In the genomic region with DNA sequence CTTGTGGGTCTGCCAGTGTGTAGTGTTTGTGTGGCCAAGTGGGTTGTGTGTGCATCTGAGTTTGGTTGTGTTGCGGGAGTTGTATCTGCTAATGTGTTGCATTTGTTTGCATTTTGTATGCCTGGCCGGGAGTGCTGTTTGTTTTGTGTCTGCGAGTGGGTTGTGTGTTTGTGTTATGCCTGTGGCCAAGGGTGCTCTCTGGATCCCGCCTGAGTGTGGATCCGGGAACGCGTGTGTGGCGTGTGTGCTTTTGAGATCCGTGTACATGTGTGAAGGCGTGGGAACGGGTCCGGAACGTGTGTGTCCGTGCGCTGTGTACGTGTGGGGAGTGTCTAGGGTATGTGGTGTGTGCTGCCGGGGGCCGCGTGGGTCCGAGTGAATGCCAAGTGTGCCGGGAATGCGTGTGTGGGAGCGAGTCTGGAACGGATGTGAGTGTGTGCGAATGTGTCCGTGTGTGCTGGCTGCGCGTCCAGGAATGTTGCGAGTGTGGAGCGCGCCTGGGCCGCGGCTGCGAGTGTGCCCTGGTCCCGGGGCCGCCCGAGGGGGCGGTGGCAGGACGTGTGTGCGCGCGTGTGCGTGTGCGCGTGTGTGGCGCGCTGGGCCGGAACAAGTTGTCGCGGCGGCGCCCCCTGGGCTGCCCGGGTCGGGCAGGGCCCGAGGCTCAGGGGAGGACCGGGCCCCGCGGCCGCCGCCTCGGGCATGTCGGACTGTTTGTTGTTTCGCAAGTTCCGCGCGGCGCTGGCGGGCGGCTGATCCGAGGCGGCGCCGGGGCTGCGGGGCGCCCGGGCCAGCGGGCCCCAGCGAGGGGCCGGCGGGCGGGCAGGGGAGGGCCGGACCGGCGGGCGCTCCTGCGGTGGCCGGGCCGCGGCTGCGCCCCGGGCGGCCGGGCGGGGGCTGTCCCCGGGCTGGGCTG, we compare ENCODE assay signal across 1 cellular context.
TF ChIP-seq lines count a peak whose summit lies in the region.

No MANE protein-coding gene starts in this region.

TF ChIP-seq in K562, 482 proteins besides CTCF, POLR2A, EP300 and RAD21 (continued from another document):
- TF ChIP-seq CXXC5 (CRISPR knock-in tag; IDR thresholded peaks at IDR 0.05) (0 out of 2 replicates have a peak, but pooled peaks have one; percentile 27), HNRNPK (IDR thresholded peaks at IDR 0.05; ENCODE audit: low read depth, low read length, poor library complexity, severe bottlenecking) (no peak), DACH1 (IDR thresholded peaks at IDR 0.05; ENCODE audit: partially characterized antibody) (no peak), KAT8 (IDR thresholded peaks at IDR 0.05; ENCODE audit: low read depth) (no peak), TCF7 (IDR thresholded peaks at IDR 0.05; ENCODE audit: borderline replicate concordance) (no peak), PHF20 (IDR thresholded peaks at IDR 0.05; ENCODE audit: partially characterized antibody) (no peak), KLF16 (IDR thresholded peaks at IDR 0.05) (no peak), ZNF146 (CRISPR knock-in tag; IDR thresholded peaks at IDR 0.05; ENCODE audit: unreplicated experiment) (no peak), TEAD2 (tag; IDR thresholded peaks at IDR 0.05) (no peak), RFX1 (IDR thresholded peaks at IDR 0.05) (no peak), JUND (IDR thresholded peaks at IDR 0.05; ENCODE audit: borderline replicate concordance, low read depth, low read length) (no peak), JUND (tag; IDR thresholded peaks at IDR 0.05; ENCODE audit: borderline replicate concordance, low read depth, low read length) (no peak), ZNF282 (CRISPR knock-in tag; IDR thresholded peaks at IDR 0.05) (no peak), ZBTB8A (IDR thresholded peaks at IDR 0.05; ENCODE audit: partially characterized antibody) (no peak), PHTF2 (CRISPR knock-in tag; IDR thresholded peaks at IDR 0.05) (no peak), MYC (IDR thresholded peaks at IDR 0.05; ENCODE audit: low read depth, low read length) (no peak), MYC (CRISPR knock-in tag; IDR thresholded peaks at IDR 0.05; ENCODE audit: borderline replicate concordance, low read depth) (no peak), CHD1 (IDR thresholded peaks at IDR 0.05; ENCODE audit: low read length) (peak; percentile 13), LARP7 (IDR thresholded peaks at IDR 0.05) (0 out of 2 replicates have a peak, but pooled peaks have one; percentile 6), FOXA3 (CRISPR knock-in tag; conservative IDR thresholded peaks at IDR 0.05 in 1 of 2, IDR thresholded peaks at IDR 0.05 in 1 of 2) (no peak), SRF (CRISPR knock-in tag; IDR thresholded peaks at IDR 0.05) (no peak), TEAD1 (CRISPR knock-in tag; IDR thresholded peaks at IDR 0.05) (peak in 1 of 2 experiments; percentile 36; a peak in 1 of 4 replicates), POLR3A (IDR thresholded peaks at IDR 0.05; ENCODE audit: borderline replicate concordance, extremely low read depth, insufficient read depth, insufficient read length) (no peak), EZH2 (IDR thresholded peaks at IDR 0.05; ENCODE audit: borderline replicate concordance, low read depth, low read length) (no peak; the same call in 1 of the 2 replicates)
- TF ChIP-seq, protein P1, sequence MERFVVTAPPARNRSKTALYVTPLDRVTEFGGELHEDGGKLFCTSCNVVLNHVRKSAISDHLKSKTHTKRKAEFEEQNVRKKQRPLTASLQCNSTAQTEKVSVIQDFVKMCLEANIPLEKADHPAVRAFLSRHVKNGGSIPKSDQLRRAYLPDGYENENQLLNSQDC (CRISPR knock-in tag; IDR thresholded peaks at IDR 0.05) = no peak
- TF ChIP-seq, protein P2, sequence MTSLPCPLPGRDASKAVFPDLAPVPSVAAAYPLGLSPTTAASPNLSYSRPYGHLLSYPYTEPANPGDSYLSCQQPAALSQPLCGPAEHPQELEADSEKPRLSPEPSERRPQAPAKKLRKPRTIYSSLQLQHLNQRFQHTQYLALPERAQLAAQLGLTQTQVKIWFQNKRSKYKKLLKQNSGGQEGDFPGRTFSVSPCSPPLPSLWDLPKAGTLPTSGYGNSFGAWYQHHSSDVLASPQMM (CRISPR knock-in tag; IDR thresholded peaks at IDR 0.05) = no peak
- TF ChIP-seq, protein P3, sequence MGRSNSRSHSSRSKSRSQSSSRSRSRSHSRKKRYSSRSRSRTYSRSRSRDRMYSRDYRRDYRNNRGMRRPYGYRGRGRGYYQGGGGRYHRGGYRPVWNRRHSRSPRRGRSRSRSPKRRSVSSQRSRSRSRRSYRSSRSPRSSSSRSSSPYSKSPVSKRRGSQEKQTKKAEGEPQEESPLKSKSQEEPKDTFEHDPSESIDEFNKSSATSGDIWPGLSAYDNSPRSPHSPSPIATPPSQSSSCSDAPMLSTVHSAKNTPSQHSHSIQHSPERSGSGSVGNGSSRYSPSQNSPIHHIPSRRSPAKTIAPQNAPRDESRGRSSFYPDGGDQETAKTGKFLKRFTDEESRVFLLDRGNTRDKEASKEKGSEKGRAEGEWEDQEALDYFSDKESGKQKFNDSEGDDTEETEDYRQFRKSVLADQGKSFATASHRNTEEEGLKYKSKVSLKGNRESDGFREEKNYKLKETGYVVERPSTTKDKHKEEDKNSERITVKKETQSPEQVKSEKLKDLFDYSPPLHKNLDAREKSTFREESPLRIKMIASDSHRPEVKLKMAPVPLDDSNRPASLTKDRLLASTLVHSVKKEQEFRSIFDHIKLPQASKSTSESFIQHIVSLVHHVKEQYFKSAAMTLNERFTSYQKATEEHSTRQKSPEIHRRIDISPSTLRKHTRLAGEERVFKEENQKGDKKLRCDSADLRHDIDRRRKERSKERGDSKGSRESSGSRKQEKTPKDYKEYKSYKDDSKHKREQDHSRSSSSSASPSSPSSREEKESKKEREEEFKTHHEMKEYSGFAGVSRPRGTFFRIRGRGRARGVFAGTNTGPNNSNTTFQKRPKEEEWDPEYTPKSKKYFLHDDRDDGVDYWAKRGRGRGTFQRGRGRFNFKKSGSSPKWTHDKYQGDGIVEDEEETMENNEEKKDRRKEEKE (IDR thresholded peaks at IDR 0.05; ENCODE audit: borderline replicate concordance in 1 of 2, control insufficient read depth in 1 of 2, low read depth in 2 of 2, low read length in 1 of 2) = no peak
- TF ChIP-seq, protein P4, sequence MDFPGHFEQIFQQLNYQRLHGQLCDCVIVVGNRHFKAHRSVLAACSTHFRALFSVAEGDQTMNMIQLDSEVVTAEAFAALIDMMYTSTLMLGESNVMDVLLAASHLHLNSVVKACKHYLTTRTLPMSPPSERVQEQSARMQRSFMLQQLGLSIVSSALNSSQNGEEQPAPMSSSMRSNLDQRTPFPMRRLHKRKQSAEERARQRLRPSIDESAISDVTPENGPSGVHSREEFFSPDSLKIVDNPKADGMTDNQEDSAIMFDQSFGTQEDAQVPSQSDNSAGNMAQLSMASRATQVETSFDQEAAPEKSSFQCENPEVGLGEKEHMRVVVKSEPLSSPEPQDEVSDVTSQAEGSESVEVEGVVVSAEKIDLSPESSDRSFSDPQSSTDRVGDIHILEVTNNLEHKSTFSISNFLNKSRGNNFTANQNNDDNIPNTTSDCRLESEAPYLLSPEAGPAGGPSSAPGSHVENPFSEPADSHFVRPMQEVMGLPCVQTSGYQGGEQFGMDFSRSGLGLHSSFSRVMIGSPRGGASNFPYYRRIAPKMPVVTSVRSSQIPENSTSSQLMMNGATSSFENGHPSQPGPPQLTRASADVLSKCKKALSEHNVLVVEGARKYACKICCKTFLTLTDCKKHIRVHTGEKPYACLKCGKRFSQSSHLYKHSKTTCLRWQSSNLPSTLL (IDR thresholded peaks at IDR 0.05) = no peak; the same call in 1 of the 2 replicates
- TF ChIP-seq, protein P5, sequence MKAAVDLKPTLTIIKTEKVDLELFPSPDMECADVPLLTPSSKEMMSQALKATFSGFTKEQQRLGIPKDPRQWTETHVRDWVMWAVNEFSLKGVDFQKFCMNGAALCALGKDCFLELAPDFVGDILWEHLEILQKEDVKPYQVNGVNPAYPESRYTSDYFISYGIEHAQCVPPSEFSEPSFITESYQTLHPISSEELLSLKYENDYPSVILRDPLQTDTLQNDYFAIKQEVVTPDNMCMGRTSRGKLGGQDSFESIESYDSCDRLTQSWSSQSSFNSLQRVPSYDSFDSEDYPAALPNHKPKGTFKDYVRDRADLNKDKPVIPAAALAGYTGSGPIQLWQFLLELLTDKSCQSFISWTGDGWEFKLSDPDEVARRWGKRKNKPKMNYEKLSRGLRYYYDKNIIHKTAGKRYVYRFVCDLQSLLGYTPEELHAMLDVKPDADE (conservative IDR thresholded peaks at IDR 0.05; ENCODE audit: control insufficient read depth, low read depth, low read length) = no peak
- TF ChIP-seq, protein P6, sequence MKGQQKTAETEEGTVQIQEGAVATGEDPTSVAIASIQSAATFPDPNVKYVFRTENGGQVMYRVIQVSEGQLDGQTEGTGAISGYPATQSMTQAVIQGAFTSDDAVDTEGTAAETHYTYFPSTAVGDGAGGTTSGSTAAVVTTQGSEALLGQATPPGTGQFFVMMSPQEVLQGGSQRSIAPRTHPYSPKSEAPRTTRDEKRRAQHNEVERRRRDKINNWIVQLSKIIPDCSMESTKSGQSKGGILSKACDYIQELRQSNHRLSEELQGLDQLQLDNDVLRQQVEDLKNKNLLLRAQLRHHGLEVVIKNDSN (CRISPR knock-in tag; IDR thresholded peaks at IDR 0.05) = no peak
- TF ChIP-seq, protein P7, sequence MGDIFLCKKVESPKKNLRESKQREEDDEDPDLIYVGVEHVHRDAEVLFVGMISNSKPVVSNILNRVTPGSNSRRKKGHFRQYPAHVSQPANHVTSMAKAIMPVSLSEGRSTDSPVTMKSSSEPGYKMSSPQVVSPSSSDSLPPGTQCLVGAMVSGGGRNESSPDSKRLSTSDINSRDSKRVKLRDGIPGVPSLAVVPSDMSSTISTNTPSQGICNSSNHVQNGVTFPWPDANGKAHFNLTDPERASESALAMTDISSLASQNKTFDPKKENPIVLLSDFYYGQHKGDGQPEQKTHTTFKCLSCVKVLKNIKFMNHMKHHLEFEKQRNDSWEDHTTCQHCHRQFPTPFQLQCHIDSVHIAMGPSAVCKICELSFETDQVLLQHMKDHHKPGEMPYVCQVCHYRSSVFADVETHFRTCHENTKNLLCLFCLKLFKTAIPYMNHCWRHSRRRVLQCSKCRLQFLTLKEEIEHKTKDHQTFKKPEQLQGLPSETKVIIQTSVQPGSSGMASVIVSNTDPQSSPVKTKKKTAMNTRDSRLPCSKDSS (IDR thresholded peaks at IDR 0.05; ENCODE audit: low read depth, partially characterized antibody) = no peak
TF ChIP-seq in K562: peak in this region for 27.
